18 cellular contexts compared by ENCODE assay signal in genomic region chr11:85953491-85954143, GRCh38.
DNase-seq lines count a peak whose midpoint lies in the region; ATAC-seq and TF ChIP-seq lines count a peak whose summit lies in the region.
"Had no signal": no experiment of that assay in that cellular context is flagged by ENCODE, and none has a peak within 500 bp of the region (broad histone marks: within the 10 kb centered on the region; RNA-seq: fewer than 3 reads in every experiment).

No MANE protein-coding gene starts in this region.

- TF ChIP-seq POLR2A in uterus (IDR thresholded peaks at IDR 0.05): no peak

- no peaks in the 10 kb centered on the region for H3K27me3 ChIP-seq in fibroblast of lung (ENCODE audit: control insufficient read depth, insufficient read depth, low read length)
- no peaks in the 10 kb centered on the region for H3K27me3 ChIP-seq in uterus
- H3K27me3 ChIP-seq: body of pancreas, foreskin keratinocyte had no signal

- peak overlapping the region; percentile 94 for H3K27ac Mint-ChIP-seq in nephron progenitor cell

- no peaks in the 10 kb centered on the region for H3K27me3 Mint-ChIP-seq in nephron progenitor cell (ENCODE audit: low read depth, poor library complexity)

- no peak overlapping the region for H3K4me3 Mint-ChIP-seq in nephron progenitor cell

- peaks cover 68% of the 10 kb centered on the region for H3K36me3 Mint-ChIP-seq in nephron progenitor cell (ENCODE audit: low read depth)

- H3K79me2 ChIP-seq in fibroblast of lung (ENCODE audit: control insufficient read depth, insufficient read depth, low read length): no peaks in the 10 kb centered on the region

- peaks cover 29% of the 10 kb centered on the region for H3K9me3 Mint-ChIP-seq in nephron progenitor cell

- H3K27ac ChIP-seq in fibroblast of lung (ENCODE audit: insufficient read depth, low read length) (no peak overlapping the region), uterus (no peak overlapping the region)
- H3K27ac ChIP-seq: body of pancreas, C4-2B, foreskin keratinocyte, VCaP had no signal

- H4K20me1 ChIP-seq in fibroblast of lung (ENCODE audit: control insufficient read depth, extremely low read depth, insufficient read depth, low read length): no peaks in the 10 kb centered on the region

- H3K9me3 ChIP-seq in fibroblast of lung (ENCODE audit: control insufficient read depth, insufficient read depth, low read depth, low read length) (no peaks in the 10 kb centered on the region), uterus (no peaks in the 10 kb centered on the region)
- H3K9me3 ChIP-seq: body of pancreas had no signal

- TF ChIP-seq CTCF in fibroblast of lung (conservative IDR thresholded peaks at IDR 0.05 in 1 of 2, IDR thresholded peaks at IDR 0.05 in 1 of 2; ENCODE audit: low read depth in 1 of 2, low read length in 2 of 2): no peak
- TF ChIP-seq CTCF in nephron progenitor cell (IDR thresholded peaks at IDR 0.05): no peak
- no peak for TF ChIP-seq CTCF in uterus (IDR thresholded peaks at IDR 0.05)

- no peak overlapping the region for H2AFZ ChIP-seq in fibroblast of lung (ENCODE audit: low read length)

- H3K36me3 ChIP-seq in fibroblast of lung (ENCODE audit: control insufficient read depth, insufficient read depth, low read length): peaks cover 5% of the 10 kb centered on the region
- no peaks in the 10 kb centered on the region for H3K36me3 ChIP-seq in uterus

- no peak overlapping the region for H3K9ac ChIP-seq in fibroblast of lung (ENCODE audit: insufficient read depth, low read length)

- ATAC-seq in GM21825 (IDR thresholded peaks at IDR 0.05; ENCODE audit: unreplicated experiment): no peak
- ATAC-seq: body of pancreas; foreskin keratinocyte; HCT116; stimulated activated naive CD8-positive, alpha-beta T cell treated with anti-CD3 and anti-CD28 coated beads, Interleukin-15, Interleukin-2, amounts not matched to agents 100 U/mL and 50 U/mL, for 24 hours had no signal

- peaks cover 8% of the 10 kb centered on the region for H3K4me1 ChIP-seq in fibroblast of lung (ENCODE audit: control insufficient read depth, extremely low read depth, insufficient read depth, low read length)
- H3K4me1 ChIP-seq in uterus: peaks cover 0 to 7% of the 10 kb centered on the region in 2 donors

- H3K4me2 ChIP-seq in fibroblast of lung (ENCODE audit: extremely low read depth, insufficient read depth, low read length): no peak overlapping the region

- H3K4me3 ChIP-seq in fibroblast of lung (replicated peaks in 1 of 4; ENCODE audit: control extremely low read depth in 1 of 4, insufficient read depth in 1 of 4, low read depth in 3 of 4, low read length in 4 of 4) (no peak overlapping the region), uterus (no peak overlapping the region)
- H3K4me3 ChIP-seq: body of pancreas, skin epidermis had no signal

- H3K4me1 Mint-ChIP-seq in nephron progenitor cell: peaks cover 39% of the 10 kb centered on the region

- DNase-seq in EL (peak; percentile 37), MV-4-11 (lab: John Stamatoyannopoulos, UW) (peak; percentile 60), fibroblast of lung (ENCODE audit: low read depth in 2 of 2) (peak; percentile 49 to 75), nephron progenitor cell (no peak), uterus (no peak), iPS-NIHi11 (ENCODE audit: low spot score) (no peak)
- DNase-seq in activated CD4-positive, alpha-beta T cell treated with anti-CD3 and anti-CD28 coated beads for 1 hour: no peak
- DNase-seq: activated gamma-delta T cell; body of pancreas; DND-41; foreskin keratinocyte; stimulated activated naive CD8-positive, alpha-beta T cell treated with anti-CD3 and anti-CD28 coated beads, Interleukin-15, Interleukin-2, amounts not matched to agents 100 U/mL and 50 U/mL, for 24 hours; SW 1271 had no signal

- intact Hi-C loops in uterus (cut with DNase I; ENCODE audit: low total_unique reads): no loop called here

Comparison
In these comparisons a context has a peak if more than half of its experiments do, and no peak if none do; other contexts are left out.
1. DNase-seq: peak in EL (single experiment), MV-4-11 (single experiment) and fibroblast of lung (2 of 2); none in nephron progenitor cell (single experiment), uterus (0 of 2), activated CD4-positive, alpha-beta T cell treated with anti-CD3 and anti-CD28 coated beads for 1 hour (single experiment) and iPS-NIHi11 (single experiment).